13 cellular contexts compared by ENCODE assay signal in genomic region chr6:149855040-149855654, GRCh38. TPM values are rescaled to one million over a fixed set of nuclear protein-coding genes. Genes with fewer than 3 reads are reported as not detected.
A peak's percentile ranks its signal among the peaks of the same experiment; 100 is the strongest.
DNase-seq lines count a peak whose midpoint lies in the region; ATAC-seq and TF ChIP-seq lines count a peak whose summit lies in the region.
"Had no signal": no experiment of that assay in that cellular context is flagged by ENCODE, and none has a peak within 500 bp of the region (broad histone marks: within the 10 kb centered on the region; RNA-seq: fewer than 3 reads in every experiment).

No MANE protein-coding gene starts in this region.

- no peak for ATAC-seq in HG02840 (IDR thresholded peaks at IDR 0.05; ENCODE audit: low FRiP score, unreplicated experiment)

- H3K27ac Mint-ChIP-seq in activated CD4-positive, alpha-beta T cell treated with anti-CD3 and anti-CD28 coated beads, Interleukin-2, amount 10 ng/mL, durations not matched to agents 24 days and 14 days = no peak overlapping the region

- H3K4me1 Mint-ChIP-seq in activated CD4-positive, alpha-beta T cell treated with anti-CD3 and anti-CD28 coated beads, Interleukin-2, amount 10 ng/mL, durations not matched to agents 24 days and 14 days = peaks cover 22% of the 10 kb centered on the region

- no peaks in the 10 kb centered on the region for H3K9me3 Mint-ChIP-seq in activated CD4-positive, alpha-beta T cell treated with anti-CD3 and anti-CD28 coated beads, Interleukin-2, amount 10 ng/mL, durations not matched to agents 24 days and 14 days
- H3K9me3 Mint-ChIP-seq: neural crest cell had no signal

- TF ChIP-seq CTCF in 22Rv1 (IDR thresholded peaks at IDR 0.05) = no peak

- H3K27ac ChIP-seq in 22Rv1 = peak overlapping the region; percentile 53
- H3K27ac ChIP-seq: BLaER1 had no signal

- H3K27me3 Mint-ChIP-seq in activated CD4-positive, alpha-beta T cell treated with anti-CD3 and anti-CD28 coated beads, Interleukin-2, amount 10 ng/mL, durations not matched to agents 24 days and 14 days = peaks cover 18% of the 10 kb centered on the region

- peak; percentile 97 for DNase-seq in HS-5 (ENCODE audit: low read depth)
- peak; percentile 85 for DNase-seq in astrocyte of the hippocampus (ENCODE audit: low read depth, low spot score)
- DNase-seq in kidney tubule cell (ENCODE audit: low spot score) = peak; percentile 91
- DNase-seq in head of caudate nucleus = no peak
- no peak for DNase-seq in HK-2 (ENCODE audit: unreplicated experiment)
- no peak for DNase-seq in activated CD4-positive, alpha-beta T cell treated with anti-CD3 and anti-CD28 coated beads, Interleukin-2, amount 10 ng/mL, durations not matched to agents 24 days and 14 days
- DNase-seq: foreskin melanocyte, NCI-H1092 treated with DMSO at 0.1 percent for 48 hours had no signal

- H3K36me3 Mint-ChIP-seq in activated CD4-positive, alpha-beta T cell treated with anti-CD3 and anti-CD28 coated beads, Interleukin-2, amount 10 ng/mL, durations not matched to agents 24 days and 14 days (ENCODE audit: low read depth) = no peaks in the 10 kb centered on the region

- intact Hi-C loops in head of caudate nucleus (cut with DNase I) = no loop called here
- intact Hi-C loops in activated CD4-positive, alpha-beta T cell treated with anti-CD3 and anti-CD28 coated beads, Interleukin-2, amount 10 ng/mL, durations not matched to agents 24 days and 14 days (cut with micrococcal nuclease) = no loop called here

- no peak overlapping the region for H3K4me3 Mint-ChIP-seq in activated CD4-positive, alpha-beta T cell treated with anti-CD3 and anti-CD28 coated beads, Interleukin-2, amount 10 ng/mL, durations not matched to agents 24 days and 14 days
- H3K4me3 Mint-ChIP-seq: neural crest cell had no signal

RNA-seq across cellular contexts. Expression of gene LRP11, which starts 9.0 kb away (rescaled TPM):
- 3.7 TPM in 2 replicates for total RNA-seq in activated CD4-positive, alpha-beta T cell treated with anti-CD3 and anti-CD28 coated beads, Interleukin-2, amount 10 ng/mL, durations not matched to agents 24 days and 14 days

RNA-seq across cellular contexts. Expression of gene RAET1E, which starts 42.8 kb away (rescaled TPM):
- not detected in 2 replicates for total RNA-seq in activated CD4-positive, alpha-beta T cell treated with anti-CD3 and anti-CD28 coated beads, Interleukin-2, amount 10 ng/mL, durations not matched to agents 24 days and 14 days
- total RNA-seq: neural crest cell; T-helper 2 cell treated with Interferon-gamma antibody and Interleukin-4, amounts not matched to agents 100 ng/mL and 5 ng/mL, for 36 hours had no signal

Comparison
In these comparisons a context has a peak if more than half of its experiments do, and no peak if none do; other contexts are left out.
1. DNase-seq: peak in HS-5 (single experiment), astrocyte of the hippocampus (single experiment) and kidney tubule cell (single experiment); none in head of caudate nucleus (0 of 42), HK-2 (single experiment) and activated CD4-positive, alpha-beta T cell treated with anti-CD3 and anti-CD28 coated beads, Interleukin-2, amount 10 ng/mL, durations not matched to agents 24 days and 14 days (single experiment).